Comparison of ENCODE assay signal across 9 cellular contexts in the genomic region with DNA sequence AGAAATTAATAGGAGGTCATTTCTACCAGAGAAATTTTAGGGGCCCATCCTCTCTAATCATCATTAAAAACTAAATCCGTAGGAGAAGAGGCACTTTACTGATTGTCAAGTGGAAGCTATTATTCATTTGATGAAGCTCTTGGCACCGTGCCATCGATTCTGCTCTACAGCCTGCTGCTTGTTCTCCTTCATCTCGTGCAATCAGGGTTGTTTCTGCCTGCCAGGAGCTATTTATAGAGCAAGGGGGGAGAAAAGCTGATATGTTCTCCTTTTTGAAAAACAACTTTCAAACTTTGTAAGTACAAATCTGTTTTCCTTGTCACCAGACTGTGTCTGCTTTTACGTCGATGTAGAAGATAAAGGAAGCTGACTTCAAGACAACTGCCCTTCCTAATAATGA.
A peak's percentile ranks its signal among the peaks of the same experiment; 100 is the strongest.
DNase-seq lines count a peak whose midpoint lies in the region; ATAC-seq and TF ChIP-seq lines count a peak whose summit lies in the region.
"Had no signal": no experiment of that assay in that cellular context is flagged by ENCODE, and none has a peak within 500 bp of the region (broad histone marks: within the 10 kb centered on the region; RNA-seq: fewer than 3 reads in every experiment).

No MANE protein-coding gene starts in this region.

- DNase-seq in Ammon's horn (ENCODE audit: low spot score) (peak; percentile 63), NCI-H510A treated with DMSO at 0.1 percent for 48 hours (lab: John Stamatoyannopoulos, UW) (peak; percentile 99), fibroblast of gingiva (ENCODE audit: low read depth) (peak; percentile 30), T-helper 1 cell (no peak)
- DNase-seq in activated naive CD4-positive, alpha-beta T cell treated with anti-CD3 and anti-CD28 coated beads, Interleukin-2, amount 50 U/mL, for 72 hours (ENCODE audit: low spot score in 2 of 2) = no peak

- H3K27ac Mint-ChIP-seq in activated naive CD4-positive, alpha-beta T cell treated with anti-CD3 and anti-CD28 coated beads, Interleukin-2, amount 50 U/mL, for 72 hours = no peak overlapping the region

- no peaks in the 10 kb centered on the region for H3K36me3 Mint-ChIP-seq in activated naive CD4-positive, alpha-beta T cell treated with anti-CD3 and anti-CD28 coated beads, Interleukin-2, amount 50 U/mL, for 72 hours

- no peaks in the 10 kb centered on the region for H3K9me3 Mint-ChIP-seq in activated naive CD4-positive, alpha-beta T cell treated with anti-CD3 and anti-CD28 coated beads, Interleukin-2, amount 50 U/mL, for 72 hours

- ATAC-seq in HG02798 (IDR thresholded peaks at IDR 0.05; ENCODE audit: poor library complexity, unreplicated experiment) (no peak), GM18511 (IDR thresholded peaks at IDR 0.05; ENCODE audit: unreplicated experiment) (no peak)
- no peak for ATAC-seq in activated naive CD4-positive, alpha-beta T cell treated with anti-CD3 and anti-CD28 coated beads, Interleukin-2, amount 50 U/mL, for 72 hours
- ATAC-seq: pancreas had no signal

- TF ChIP-seq RAD21 in Ishikawa (IDR thresholded peaks at IDR 0.05; ENCODE audit: low read depth) = no peak

- no peak for TF ChIP-seq EP300 in Ishikawa (IDR thresholded peaks at IDR 0.05; ENCODE audit: borderline replicate concordance)

TF ChIP-seq in Ishikawa, 13 proteins besides CTCF, POLR2A, EP300 and RAD21:
- TF ChIP-seq NFIC (IDR thresholded peaks at IDR 0.05) = peak; percentile 28; the same call in 1 of the 2 replicates
- no peak for TF ChIP-seq CREB1 (IDR thresholded peaks at IDR 0.05; ENCODE audit: low read depth)

Comparison
In these comparisons a context has a peak if more than half of its experiments do, and no peak if none do; other contexts are left out.
1. DNase-seq: peak in Ammon's horn (single experiment), NCI-H510A treated with DMSO at 0.1 percent for 48 hours (single experiment) and fibroblast of gingiva (single experiment); none in T-helper 1 cell (0 of 5) and activated naive CD4-positive, alpha-beta T cell treated with anti-CD3 and anti-CD28 coated beads, Interleukin-2, amount 50 U/mL, for 72 hours (0 of 2).